ENCODE assay signal across 8 cellular contexts in the genomic region with DNA sequence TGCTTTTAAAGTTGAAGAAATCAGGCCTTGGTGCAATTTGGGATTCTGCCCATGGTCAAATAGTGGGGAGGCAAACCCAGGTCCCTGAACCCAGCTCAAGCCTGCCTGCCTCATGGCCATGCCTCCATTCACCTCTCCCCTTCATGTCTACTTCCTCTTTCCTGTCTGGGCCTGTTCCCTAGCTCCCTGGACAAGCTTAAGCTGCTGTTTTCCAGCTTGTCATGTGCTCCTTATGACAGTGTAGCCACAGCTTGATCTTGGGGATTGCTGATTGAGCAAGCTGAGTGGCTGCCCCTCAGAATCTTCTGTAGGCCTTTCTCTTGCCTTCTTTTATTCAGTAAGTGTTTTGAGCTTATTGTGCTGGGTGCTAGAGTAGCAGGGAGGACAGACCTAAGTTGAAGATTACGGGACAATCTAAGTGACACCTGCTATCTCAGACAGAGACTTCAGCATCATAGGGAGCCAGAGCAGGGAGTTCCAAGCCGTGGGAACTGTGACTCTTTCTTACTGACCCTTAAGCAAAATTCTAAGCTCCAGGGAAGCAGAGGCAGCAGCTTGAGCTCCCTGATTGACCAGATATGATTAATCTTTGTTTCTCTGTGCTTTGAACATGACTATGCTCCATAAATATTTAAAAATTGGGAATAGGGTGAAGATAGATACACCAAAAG.
A peak's percentile ranks its signal among the peaks of the same experiment; 100 is the strongest.
DNase-seq lines count a peak whose midpoint lies in the region; ATAC-seq and TF ChIP-seq lines count a peak whose summit lies in the region.

No MANE protein-coding gene starts in this region.

- H3K9me3 ChIP-seq in OCI-LY3 (ENCODE audit: insufficient read depth, low read length): no peaks in the 10 kb centered on the region
- H3K9me3 ChIP-seq in adipocyte (ENCODE audit: control insufficient read depth, low read length): no peaks in the 10 kb centered on the region

- H3K27me3 ChIP-seq in OCI-LY3 (ENCODE audit: low read depth, low read length) (no peaks in the 10 kb centered on the region), adipocyte (replicated peaks; ENCODE audit: control insufficient read depth, insufficient read depth, low read length) (no peaks in the 10 kb centered on the region)

- no peak for TF ChIP-seq CTCF in OCI-LY3 (IDR thresholded peaks at IDR 0.05; ENCODE audit: low read depth, low read length)

- peak overlapping the region; percentile 66 for H3K27ac ChIP-seq in OCI-LY3 (ENCODE audit: low read length)

- H3K4me3 ChIP-seq in OCI-LY3 (ENCODE audit: low read length): peak overlapping the region; percentile 85
- peak overlapping the region; percentile 87 for H3K4me3 ChIP-seq in adipocyte (ENCODE audit: low read length)

- H3K36me3 ChIP-seq in OCI-LY3 (replicated peaks; ENCODE audit: low read depth, low read length): no peaks in the 10 kb centered on the region
- no peaks in the 10 kb centered on the region for H3K36me3 ChIP-seq in adipocyte (ENCODE audit: control insufficient read depth, insufficient read depth, low read length, severe bottlenecking)

- peak overlapping the region; percentile 91 for H2AFZ ChIP-seq in OCI-LY3 (ENCODE audit: low read depth, low read length)

- peak overlapping the region; percentile 86 for H3K9ac ChIP-seq in OCI-LY3 (ENCODE audit: low read length)
- H3K9ac ChIP-seq in adipocyte (ENCODE audit: low read length): peak overlapping the region; percentile 87

- ATAC-seq in HG02798 (IDR thresholded peaks at IDR 0.05; ENCODE audit: poor library complexity, unreplicated experiment): peak; percentile 28

- no peaks in the 10 kb centered on the region for H4K20me1 ChIP-seq in OCI-LY3 (ENCODE audit: insufficient read depth, low read length)

- peaks cover 8% of the 10 kb centered on the region for H3K79me2 ChIP-seq in OCI-LY3 (ENCODE audit: low read length)

- H3K4me1 ChIP-seq in OCI-LY3 (ENCODE audit: low read length) (peaks cover 27% of the 10 kb centered on the region), adipocyte (ENCODE audit: control insufficient read depth, insufficient read depth, low read length) (peaks cover 23% of the 10 kb centered on the region)

- H3K4me2 ChIP-seq in OCI-LY3 (ENCODE audit: low read length): peak overlapping the region; percentile 92

- peak; percentile 42 for DNase-seq in NCI-H2227 (lab: John Stamatoyannopoulos, UW; ENCODE audit: unreplicated experiment)
- no peak for DNase-seq in NCI-H2227 treated with DMSO at 0.1 percent for 48 hours (lab: John Stamatoyannopoulos, UW)
- peak; percentile 62 for DNase-seq in adipocyte (ENCODE audit: low read depth)
- DNase-seq in inferior parietal cortex (ENCODE audit: extremely low spot score): peak; percentile 68
- DNase-seq in stimulated activated CD4-positive, alpha-beta T cell treated with anti-CD3 and anti-CD28 coated beads, Interleukin-15, amount 100 ng/mL, for 24 hours: peak; percentile 33
- DNase-seq in T1000 (lab: John Stamatoyannopoulos, UW): no peak

Comparison
In these comparisons a context has a peak if more than half of its experiments do, and no peak if none do; other contexts are left out.
1. DNase-seq: peak in NCI-H2227 (single experiment), adipocyte (single experiment), inferior parietal cortex (single experiment) and stimulated activated CD4-positive, alpha-beta T cell treated with anti-CD3 and anti-CD28 coated beads, Interleukin-15, amount 100 ng/mL, for 24 hours (single experiment); none in NCI-H2227 treated with DMSO at 0.1 percent for 48 hours (single experiment) and T1000 (single experiment).